In the genomic region with DNA sequence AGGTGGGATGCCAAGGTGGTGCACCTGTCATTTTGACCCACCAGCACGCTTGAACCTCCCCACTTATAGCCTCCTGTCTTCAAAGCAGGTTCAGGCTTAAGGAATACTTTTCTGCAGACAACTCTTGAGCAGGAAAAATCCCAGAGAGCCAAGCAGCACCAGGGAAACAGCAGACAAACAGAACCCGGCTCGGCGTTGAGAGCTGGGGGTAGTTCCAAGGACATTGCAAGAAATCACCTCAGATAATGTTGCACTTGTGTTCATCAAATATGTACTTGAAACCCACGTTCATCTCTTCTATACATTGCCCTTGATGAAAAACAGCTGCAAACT, we compare ENCODE assay signal across 15 cellular contexts.
A peak's percentile ranks its signal among the peaks of the same experiment; 100 is the strongest.
DNase-seq lines count a peak whose midpoint lies in the region; ATAC-seq and TF ChIP-seq lines count a peak whose summit lies in the region.
"Had no signal": no experiment of that assay in that cellular context is flagged by ENCODE, and none has a peak within 500 bp of the region (broad histone marks: within the 10 kb centered on the region; RNA-seq: fewer than 3 reads in every experiment).

No MANE protein-coding gene starts in this region.

- ATAC-seq in Right ventricle myocardium inferior (no peak), GM19324 (IDR thresholded peaks at IDR 0.05; ENCODE audit: low FRiP score, unreplicated experiment) (no peak)
- ATAC-seq: T-helper 17 cell had no signal

- peak overlapping the region in 1 of 2 donors; percentile 43 for H3K9ac ChIP-seq in colonic mucosa (ENCODE audit: low read depth in 2 of 2, low read length in 2 of 2)

- H3K27me3 Mint-ChIP-seq in mesothelial cell of epicardium (ENCODE audit: low read depth) = no peaks in the 10 kb centered on the region

- H3K4me3 ChIP-seq in left ventricle myocardium inferior = no peak overlapping the region
- no peak overlapping the region for H3K4me3 ChIP-seq in colonic mucosa
- H3K4me3 ChIP-seq in uterus = no peak overlapping the region
- H3K4me3 ChIP-seq: MG63 had no signal

- peaks cover 31% of the 10 kb centered on the region for H3K4me1 ChIP-seq in left ventricle myocardium inferior
- no peaks in the 10 kb centered on the region for H3K4me1 ChIP-seq in colonic mucosa
- peaks cover 0 to 4% of the 10 kb centered on the region in 2 donors for H3K4me1 ChIP-seq in uterus

- DNase-seq in left ventricle myocardium inferior = no peak
- DNase-seq in Right ventricle myocardium inferior (ENCODE audit: missing footprints) = no peak
- no peak for DNase-seq in colonic mucosa
- DNase-seq in mesothelial cell of epicardium (ENCODE audit: low spot score in 2 of 2, unreplicated experiment in 2 of 2) = no peak
- DNase-seq in uterus = no peak
- no peak for DNase-seq in central memory CD4-positive, alpha-beta T cell
- DNase-seq in DMS53 treated with DMSO at 0.1 percent for 48 hours (lab: John Stamatoyannopoulos, UW; ENCODE audit: unreplicated experiment) = no peak
- DNase-seq: activated CD4-positive, alpha-beta memory T cell treated with anti-CD3 and anti-CD28 coated beads for 36 hours; activated gamma-delta T cell; GOT3; stimulated activated CD4-positive, alpha-beta T cell treated with anti-CD3 and anti-CD28 coated beads, Interleukin-12 subunit alpha, Interleukin-12 subunit beta, amount 100 ng/mL, for 4 hours; T-helper 17 cell had no signal

- no peaks in the 10 kb centered on the region for H3K9me3 Mint-ChIP-seq in mesothelial cell of epicardium
- H3K9me3 Mint-ChIP-seq: activated CD4-positive, alpha-beta memory T cell treated with anti-CD3 and anti-CD28 coated beads for 36 hours; neural crest cell had no signal

- peaks cover 55% of the 10 kb centered on the region for H3K4me1 Mint-ChIP-seq in mesothelial cell of epicardium

- intact Hi-C loops in left ventricle myocardium inferior (cut with micrococcal nuclease) = no loop called here
- intact Hi-C loops in Right ventricle myocardium inferior (cut with DNase I) = no loop called here
- intact Hi-C loops in colonic mucosa (cut with DNase I) = no loop called here
- intact Hi-C loops in uterus (cut with DNase I; ENCODE audit: low total_unique reads) = no loop called here

- H3K27ac Mint-ChIP-seq in mesothelial cell of epicardium = peak overlapping the region; percentile 95
- H3K27ac Mint-ChIP-seq: activated CD4-positive, alpha-beta memory T cell treated with anti-CD3 and anti-CD28 coated beads for 36 hours; T-helper 17 cell had no signal

- no peaks in the 10 kb centered on the region for H3K27me3 ChIP-seq in left ventricle myocardium inferior (ENCODE audit: low read depth)
- H3K27me3 ChIP-seq in colonic mucosa = no peaks in the 10 kb centered on the region
- H3K27me3 ChIP-seq in uterus = no peaks in the 10 kb centered on the region
- H3K27me3 ChIP-seq: MG63 had no signal

- H3K9me3 ChIP-seq in left ventricle myocardium inferior (replicated peaks) (no peaks in the 10 kb centered on the region), colonic mucosa (no peaks in the 10 kb centered on the region), uterus (no peaks in the 10 kb centered on the region)
- H3K9me3 ChIP-seq: MG63 had no signal

- no peak overlapping the region for H3K4me3 Mint-ChIP-seq in mesothelial cell of epicardium
- H3K4me3 Mint-ChIP-seq: activated CD4-positive, alpha-beta memory T cell treated with anti-CD3 and anti-CD28 coated beads for 36 hours; neural crest cell; T-helper 17 cell had no signal

- H3K27ac ChIP-seq in left ventricle myocardium inferior (replicated peaks) (peak overlapping the region; percentile 18), colonic mucosa (peak overlapping the region; percentile 4), uterus (peak overlapping the region; percentile 40 to 64)

- no peaks in the 10 kb centered on the region for H3K36me3 Mint-ChIP-seq in mesothelial cell of epicardium
- H3K36me3 Mint-ChIP-seq: activated CD4-positive, alpha-beta memory T cell treated with anti-CD3 and anti-CD28 coated beads for 36 hours had no signal

- no peaks in the 10 kb centered on the region for H3K36me3 ChIP-seq in left ventricle myocardium inferior
- H3K36me3 ChIP-seq in colonic mucosa = no peaks in the 10 kb centered on the region
- no peaks in the 10 kb centered on the region for H3K36me3 ChIP-seq in uterus
- H3K36me3 ChIP-seq: MG63 had no signal

- TF ChIP-seq CTCF in left ventricle myocardium inferior (IDR thresholded peaks at IDR 0.05; ENCODE audit: borderline replicate concordance) (no peak), colonic mucosa (IDR thresholded peaks at IDR 0.05) (no peak), mesothelial cell of epicardium (IDR thresholded peaks at IDR 0.05; ENCODE audit: unreplicated experiment) (no peak), uterus (IDR thresholded peaks at IDR 0.05) (no peak)

- TF ChIP-seq POLR2A in uterus (IDR thresholded peaks at IDR 0.05) = no peak
